In the genomic region with DNA sequence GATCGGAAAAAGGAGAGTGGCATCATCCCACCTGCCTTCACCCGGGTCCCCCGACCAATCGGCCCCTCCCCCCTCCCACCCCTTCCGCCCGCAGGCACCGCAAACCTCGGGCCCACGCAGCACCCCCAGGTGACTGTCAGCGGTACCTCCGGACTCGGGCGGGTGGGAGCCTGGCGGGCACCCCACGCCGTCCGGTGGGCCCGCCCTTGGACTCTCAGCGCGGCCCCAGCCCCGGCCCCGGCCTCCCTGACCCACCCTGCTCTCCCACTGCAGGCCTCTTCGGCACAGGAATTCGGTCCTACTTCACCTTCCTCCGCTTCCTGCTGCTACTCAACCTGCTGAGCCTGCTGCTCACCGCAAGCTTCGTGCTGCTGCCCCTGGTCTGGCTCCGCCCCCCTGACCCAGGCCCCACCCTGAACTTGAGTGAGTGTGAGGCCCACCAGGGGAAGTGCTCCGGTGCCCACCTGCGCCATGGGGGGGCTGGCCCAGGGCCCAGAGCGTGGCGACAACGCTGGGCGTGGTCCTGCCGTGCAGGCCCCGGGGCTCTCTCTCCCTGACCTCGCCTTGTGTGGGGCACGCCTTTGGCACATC, we compare ENCODE assay signal across 8 cellular contexts. TPM values are rescaled to one million over a fixed set of nuclear protein-coding genes. Genes with fewer than 3 reads are reported as not detected.
DNase-seq lines count a peak whose midpoint lies in the region; ATAC-seq, FAIRE-seq and TF ChIP-seq lines count a peak whose summit lies in the region.
"Had no signal": no experiment of that assay in that cellular context is flagged by ENCODE, and none has a peak within 500 bp of the region (broad histone marks: within the 10 kb centered on the region; RNA-seq: fewer than 3 reads in every experiment).

No MANE protein-coding gene starts in this region.

- no peaks in the 10 kb centered on the region for H3K79me2 ChIP-seq in GM23248 (ENCODE audit: insufficient read depth)

- DNase-seq in GM19239 (ENCODE audit: insufficient read length, low spot score) (no peak), T-helper 1 cell (peak in 3 of 5 donors; percentile 42 to 84 (median 46)), psoas muscle (peak in 1 of 2 donors; percentile 63), RKO (ENCODE audit: low spot score) (no peak), GM23248 (no peak)
- DNase-seq in effector CD8-positive, alpha-beta T cell (lab: John Stamatoyannopoulos, UW) = peak; percentile 61

- no peak for ATAC-seq in psoas muscle
- no peak for ATAC-seq in HG02642 (IDR thresholded peaks at IDR 0.05; ENCODE audit: poor library complexity, unreplicated experiment)

- H3K9me3 ChIP-seq in psoas muscle (no peaks in the 10 kb centered on the region), GM23248 (ENCODE audit: low read depth) (no peaks in the 10 kb centered on the region)

- H3K4me3 ChIP-seq in psoas muscle (peak overlapping the region; percentile 49), GM23248 (no peak overlapping the region)

- 30 to 47% (median 35%) methylated on average over 18 to 38 of the region's 38 CpGs for WGBS in psoas muscle, 3 donors
- WGBS in GM23248 (ENCODE audit: low coverage in 1 of 2, low lambda C conversion rate in 2 of 2, missing lambda C conversion rate in 2 of 2), 2 experiments = 27 to 52% methylated on average over 16 to 36 of the region's 38 CpGs

- H3K27ac ChIP-seq in psoas muscle (no peak overlapping the region), GM23248 (no peak overlapping the region)

- H3K36me3 ChIP-seq in psoas muscle (ENCODE audit: insufficient read depth in 1 of 2, low read depth in 1 of 2) (no peaks in the 10 kb centered on the region), GM23248 (ENCODE audit: low read depth) (no peaks in the 10 kb centered on the region)

- H3K9me2 ChIP-seq in GM23248 (ENCODE audit: insufficient read depth) = no peaks in the 10 kb centered on the region

- no peak overlapping the region for H3K9ac ChIP-seq in GM23248

- intact Hi-C loops in psoas muscle (cut with DNase I) = no loop called here

- no peak overlapping the region for H2AFZ ChIP-seq in GM23248

- H3K4me1 ChIP-seq in psoas muscle (peaks cover 9% of the 10 kb centered on the region), GM23248 (ENCODE audit: insufficient read depth) (0 out of 2 replicates have a peak, but pooled peaks cover 3% of the 10 kb centered on the region)

- no peak for TF ChIP-seq CTCF in psoas muscle (IDR thresholded peaks at IDR 0.05)

- FAIRE-seq in GM19239 (lab: Jason Lieb, UNC) = peak; percentile 66

- H3K4me2 ChIP-seq in GM23248 (ENCODE audit: unreplicated experiment) = no peak overlapping the region

- H4K20me1 ChIP-seq in GM23248 (ENCODE audit: insufficient read depth) = no peaks in the 10 kb centered on the region

- H3K27me3 ChIP-seq in psoas muscle (ENCODE audit: insufficient read depth in 3 of 3, low read length in 2 of 3) (peaks cover 0 to 52% (median 15%) of the 10 kb centered on the region in 3 donors), GM23248 (replicated peaks; ENCODE audit: insufficient read depth) (peaks cover 42% of the 10 kb centered on the region)

- no peaks in the 10 kb centered on the region; the same call in 1 of the 2 replicates for H3F3A ChIP-seq in GM23248 (ENCODE audit: insufficient read depth)

- in situ Hi-C loops in GM23248 (cut with MboI) = no loop called here

RNA-seq across cellular contexts. Expression of gene TMC8, which starts 1.6 kb away (rescaled TPM):
- total RNA-seq in psoas muscle = 1 to 10 TPM in 3 of 4 donors, under 1 TPM in 1; 0.89 to 2.8 (median 1.9) TPM
- polyA plus RNA-seq in psoas muscle = under 1 TPM; 0.30 to 0.79 (median 0.43) TPM
- total RNA-seq in GM23248 (2014; rRNA removed; shearing (Covaris generic)) = not detected in 2 replicates
- polyA plus RNA-seq in GM23248 (2016; fragmentation: Nextera tagmentation; extraction: Ambion mirVana) = 0.09 TPM in 1 of 2 replicates, not detected in the other

RNA-seq across cellular contexts. Expression of gene TMC6, which starts 3.6 kb away (rescaled TPM):
- total RNA-seq in psoas muscle = 10 to 100 TPM in 1 of 4 donors, 1 to 10 TPM in 3; 6.1 to 11.0 (median 7.9) TPM
- polyA plus RNA-seq in psoas muscle (1 to 10 TPM; 2.7 to 3.9 (median 2.8) TPM), GM23248 (2016; fragmentation: Nextera tagmentation; extraction: Ambion mirVana) (0.20 TPM in 1 of 2 replicates, not detected in the other)
- total RNA-seq in GM23248 (2014; rRNA removed; shearing (Covaris generic)) = not detected in 2 replicates

RNA-seq across cellular contexts. Expression of gene C17orf99, which starts 14.0 kb away (rescaled TPM):
- total RNA-seq in psoas muscle = not detected
- polyA plus RNA-seq in psoas muscle (not detected), GM23248 (2016; fragmentation: Nextera tagmentation; extraction: Ambion mirVana) (not detected in 2 replicates)
- not detected in 2 replicates for total RNA-seq in GM23248 (2014; rRNA removed; shearing (Covaris generic))
- total RNA-seq: T-helper 1 cell treated with Interleukin-12 subunit alpha and Interleukin-12 subunit beta and Interleukin-4 antibody, amounts not matched to agents 30 ng/mL and 1 ng/mL, for 36 hours had no signal

RNA-seq across cellular contexts. Expression of gene SYNGR2, which starts 36.2 kb away (rescaled TPM):
- 100 to 1,000 TPM; 134 to 313 (median 192) TPM for total RNA-seq in psoas muscle
- polyA plus RNA-seq in psoas muscle = 100 to 1,000 TPM in 2 of 3 donors, 10 to 100 TPM in 1; 61.7 to 181 (median 120) TPM
- total RNA-seq in GM23248 (2014; rRNA removed; shearing (Covaris generic)) = 6.2 and 15.4 TPM in 2 replicates
- polyA plus RNA-seq in GM23248 (2016; fragmentation: Nextera tagmentation; extraction: Ambion mirVana) = 19.3 and 19.9 TPM in 2 replicates

RNA-seq across cellular contexts. Expression of gene TK1, which starts 54.7 kb away (rescaled TPM):
- 1 to 10 TPM in 3 of 4 donors, under 1 TPM in 1; 0.68 to 3.1 (median 2.3) TPM for total RNA-seq in psoas muscle
- polyA plus RNA-seq in psoas muscle = 1 to 10 TPM in 2 of 3 donors, under 1 TPM in 1; 0.88 to 1.5 (median 1.1) TPM
- 58.6 and 84.5 TPM in 2 replicates for total RNA-seq in GM23248 (2014; rRNA removed; shearing (Covaris generic))
- polyA plus RNA-seq in GM23248 (2016; fragmentation: Nextera tagmentation; extraction: Ambion mirVana) = 79.4 and 83.5 TPM in 2 replicates

Comparison
In these comparisons a context has a peak if more than half of its experiments do, and no peak if none do; other contexts are left out.
1. DNase-seq: peak in T-helper 1 cell (3 of 5) and effector CD8-positive, alpha-beta T cell (single experiment); none in GM19239 (single experiment), RKO (single experiment) and GM23248 (single experiment).